In genomic region chr12:68403711-68404110, GRCh38 we compare ENCODE assay signal across 22 cellular contexts.
A peak's percentile ranks its signal among the peaks of the same experiment; 100 is the strongest.
DNase-seq lines count a peak whose midpoint lies in the region; ATAC-seq, FAIRE-seq and TF ChIP-seq lines count a peak whose summit lies in the region.
"Had no signal": no experiment of that assay in that cellular context is flagged by ENCODE, and none has a peak within 500 bp of the region (broad histone marks: within the 10 kb centered on the region; RNA-seq: fewer than 3 reads in every experiment).

No MANE protein-coding gene starts in this region.

- H3K4me1 ChIP-seq in K562 (replicated peaks in 1 of 2; ENCODE audit: control insufficient read depth in 2 of 2, insufficient read depth in 2 of 2, low read length in 2 of 2), result no peaks in the 10 kb centered on the region; a peak in 1 of 5 replicates
- peaks cover 3% of the 10 kb centered on the region for H3K4me1 ChIP-seq in HAP-1
- H3K4me1 ChIP-seq in aorta (ENCODE audit: control insufficient read depth in 1 of 2, insufficient read depth in 2 of 2, low read length in 2 of 2), result peaks cover 0 to 2% of the 10 kb centered on the region in 2 donors

- H3K9me3 ChIP-seq in T-helper 17 cell (ENCODE audit: control insufficient read depth, low read length, poor library complexity, severe bottlenecking), result no peaks in the 10 kb centered on the region
- H3K9me3 ChIP-seq in K562 (replicated peaks; ENCODE audit: control insufficient read depth, insufficient read depth, low read depth, low read length), result no peaks in the 10 kb centered on the region
- no peaks in the 10 kb centered on the region for H3K9me3 ChIP-seq in HAP-1
- H3K9me3 ChIP-seq in aorta (ENCODE audit: control insufficient read depth, low read length), result no peaks in the 10 kb centered on the region

- H3K27ac ChIP-seq in K562 (ENCODE audit: extremely low read depth, low read depth, low read length), result no peak overlapping the region
- no peak overlapping the region for H3K27ac ChIP-seq in aorta (ENCODE audit: low read depth in 1 of 2, low read length in 2 of 2)
- H3K27ac ChIP-seq: 22Rv1, GM23248, SK-N-MC had no signal

- no peaks in the 10 kb centered on the region for H3K27me3 Mint-ChIP-seq in T-helper 17 cell

- no peak overlapping the region for H2AFZ ChIP-seq in K562 (ENCODE audit: low read depth, low read length)
- H2AFZ ChIP-seq: GM23248 had no signal

- POLR2A ChIA-PET in K562 (lab: Yijun Ruan, JAX), result no interaction called here

- no peaks in the 10 kb centered on the region for H3K36me3 Mint-ChIP-seq in T-helper 17 cell (ENCODE audit: low read depth)
- H3K36me3 Mint-ChIP-seq: CD14-positive monocyte had no signal

- H3K9me1 ChIP-seq in K562 (ENCODE audit: control insufficient read depth, insufficient read depth, low read length), result no peaks in the 10 kb centered on the region

- intact Hi-C loops in K562 (cut with micrococcal nuclease) (no loop called here), aorta (cut with DNase I) (no loop called here)

- H3K27me3 ChIP-seq in K562 (ENCODE audit: control insufficient read depth in 2 of 2, insufficient read depth in 2 of 2, low read length in 2 of 2) (peaks cover 0 to 9% of the 10 kb centered on the region in 2 experiments; a peak in 2 of 5 replicates), HAP-1 (ENCODE audit: low read depth) (peaks cover 42% of the 10 kb centered on the region), aorta (ENCODE audit: control insufficient read depth in 1 of 2, insufficient read depth in 2 of 2, low read length in 1 of 2) (no peaks in the 10 kb centered on the region)

- no peak for FAIRE-seq in K562 (lab: Jason Lieb, UNC)
- FAIRE-seq: GM19239 had no signal

- no peaks in the 10 kb centered on the region for H3K79me2 ChIP-seq in K562 (ENCODE audit: control insufficient read depth, insufficient read depth, low read length)

- H3K9ac ChIP-seq in K562 (ENCODE audit: insufficient read depth in 1 of 2, low read depth in 2 of 2, low read length in 2 of 2), result no peak overlapping the region
- H3K9ac ChIP-seq: GM23248 had no signal

- TF ChIP-seq CTCF in K562 (IDR thresholded peaks at IDR 0.05 in 2 of 3, conservative IDR thresholded peaks at IDR 0.05 in 1 of 3; ENCODE audit: insufficient read depth in 2 of 3, low read depth in 1 of 3, low read length in 3 of 3), result no peak

- DNase-seq in DMS 273 (lab: John Stamatoyannopoulos, UW; ENCODE audit: unreplicated experiment) (peak; percentile 2), DMS 273 treated with DMSO at 0.1 percent for 48 hours (lab: John Stamatoyannopoulos, UW) (no peak), T-helper 17 cell (no peak), K562 (ENCODE audit: extremely low read depth in 1 of 4, low spot score in 3 of 4) (no peak), GF-D8 (lab: John Stamatoyannopoulos, UW) (no peak), HAP-1 (ENCODE audit: low spot score in 2 of 2) (no peak), SKM-1 treated with dmso at 0.1 percent for 144 hours (lab: John Stamatoyannopoulos, UW; ENCODE audit: unreplicated experiment) (no peak), aorta (no peak)
- DNase-seq: DND-41, GDM1, GM23248, HCEC 1CT, KBM-7, NCI-H1417 treated with DMSO at 0.1 percent for 48 hours, NCI-H2029, NCI-H2171, NCI-H748 treated with DMSO at 0.1 percent for 48 hours, SHP77 had no signal

- H3K4me3 ChIP-seq in K562 (no peak overlapping the region), HAP-1 (no peak overlapping the region), aorta (ENCODE audit: low read length in 2 of 2) (no peak overlapping the region)
- H3K4me3 ChIP-seq: GM23248, SK-N-MC had no signal

- no peak overlapping the region for H3K4me2 ChIP-seq in K562 (ENCODE audit: insufficient read depth, low read length)

- peak overlapping the region; percentile 14 for H3K27ac Mint-ChIP-seq in T-helper 17 cell

- in situ Hi-C loops in K562 (cut with MboI), result no loop called here
- in situ Hi-C loops in HAP-1 (cut with MboI; ENCODE audit: low sequenced_read_pairs), result no loop called here

- CTCF ChIA-PET in K562 (lab: Yijun Ruan, JAX; ENCODE audit: low intra/inter-chr PET ratio), result no interaction called here

- TF ChIP-seq EP300 in K562 (IDR thresholded peaks at IDR 0.05; ENCODE audit: low read length), result no peak

- ATAC-seq in T-helper 17 cell, result no peak
- ATAC-seq in K562, result no peak
- ATAC-seq in aorta (ENCODE audit: low FRiP score), result no peak

- TF ChIP-seq RAD21 in K562 (CRISPR knock-in tag; conservative IDR thresholded peaks at IDR 0.05 in 1 of 2, IDR thresholded peaks at IDR 0.05 in 1 of 2), result no peak

- no peak for TF ChIP-seq POLR2A in K562 (conservative IDR thresholded peaks at IDR 0.05)

- peaks cover 13% of the 10 kb centered on the region for H3K4me1 Mint-ChIP-seq in T-helper 17 cell

- H3K4me3 Mint-ChIP-seq in T-helper 17 cell, result no peak overlapping the region
- H3K4me3 Mint-ChIP-seq: CD14-positive monocyte had no signal

- BruUV-seq in K562 (replicated peaks; lab: Mats Ljungman, UMichigan), result no TSS peak

- no peaks in the 10 kb centered on the region for H4K20me1 ChIP-seq in K562 (replicated peaks; ENCODE audit: control insufficient read depth, insufficient read depth, low read length)

- H3K36me3 ChIP-seq in K562 (ENCODE audit: control insufficient read depth, insufficient read depth, low read length) (no peaks in the 10 kb centered on the region), HAP-1 (replicated peaks) (no peaks in the 10 kb centered on the region), aorta (ENCODE audit: control insufficient read depth in 1 of 2, insufficient read depth in 2 of 2, low read length in 1 of 2) (no peaks in the 10 kb centered on the region)

TF ChIP-seq in K562, 482 proteins besides CTCF, POLR2A, EP300 and RAD21:
- TF ChIP-seq TCF3 (CRISPR knock-in tag; IDR thresholded peaks at IDR 0.05) (0 out of 2 replicates have a peak, but pooled peaks have one; percentile 8), C11orf30 (IDR thresholded peaks at IDR 0.05; ENCODE audit: low read depth) (no peak), FUS (optimal IDR thresholded peaks at IDR 0.05; ENCODE audit: low read depth, low read length) (no peak), RBM25 (IDR thresholded peaks at IDR 0.05; ENCODE audit: low read depth, low read length, severe bottlenecking) (no peak)
